ENCODE assay signal across 11 cellular contexts in the genomic region with DNA sequence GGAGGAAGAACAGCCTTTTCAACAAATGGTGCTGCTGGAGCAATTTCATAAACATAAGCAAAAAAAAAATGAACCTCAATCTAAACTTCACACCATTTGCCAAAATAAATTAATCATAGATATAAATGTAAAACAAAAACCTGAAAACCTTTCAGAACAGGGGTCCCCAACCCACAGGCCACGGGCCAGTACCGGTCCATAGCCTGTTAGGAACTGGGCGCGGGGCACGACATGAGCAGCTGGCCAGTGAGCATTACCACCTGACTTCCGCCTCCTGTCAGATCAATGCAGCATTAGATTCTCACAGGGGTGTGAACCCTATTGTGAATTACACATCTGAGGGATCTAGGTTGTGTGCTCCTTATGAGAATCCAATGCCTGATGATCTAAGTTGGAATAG.
"Had no signal": no experiment of that assay in that cellular context is flagged by ENCODE, and none has a peak within 500 bp of the region (broad histone marks: within the 10 kb centered on the region; RNA-seq: fewer than 3 reads in every experiment).

No MANE protein-coding gene starts in this region.

- H3K9me3 ChIP-seq: HAP-1 had no signal

- H3K27ac Mint-ChIP-seq: GM23338, H9, HFFc6 had no signal

- H2AFZ ChIP-seq: GM23248, GM23338 had no signal

- DNase-seq: GM23248, GOT3, H7, H9, HCEC 1CT, HFFc6 had no signal

- H3K36me3 ChIP-seq: HAP-1 had no signal

- H3K4me2 ChIP-seq: GM23338 had no signal

- ATAC-seq: GM23338, HCT116 had no signal

- H3K4me3 Mint-ChIP-seq: GM23338, H9, HFFc6 had no signal

- H3K4me3 ChIP-seq: GM23248, GM23338, HAP-1 had no signal

- H3K9ac ChIP-seq: GM23248 had no signal

- H3K4me1 ChIP-seq: HAP-1 had no signal

- H3K4me1 Mint-ChIP-seq: GM23338, H9 had no signal

- FAIRE-seq: H1, H54 had no signal

- H3K27ac ChIP-seq: GM23248 had no signal
